9 cellular contexts compared by ENCODE assay signal in the genomic region with DNA sequence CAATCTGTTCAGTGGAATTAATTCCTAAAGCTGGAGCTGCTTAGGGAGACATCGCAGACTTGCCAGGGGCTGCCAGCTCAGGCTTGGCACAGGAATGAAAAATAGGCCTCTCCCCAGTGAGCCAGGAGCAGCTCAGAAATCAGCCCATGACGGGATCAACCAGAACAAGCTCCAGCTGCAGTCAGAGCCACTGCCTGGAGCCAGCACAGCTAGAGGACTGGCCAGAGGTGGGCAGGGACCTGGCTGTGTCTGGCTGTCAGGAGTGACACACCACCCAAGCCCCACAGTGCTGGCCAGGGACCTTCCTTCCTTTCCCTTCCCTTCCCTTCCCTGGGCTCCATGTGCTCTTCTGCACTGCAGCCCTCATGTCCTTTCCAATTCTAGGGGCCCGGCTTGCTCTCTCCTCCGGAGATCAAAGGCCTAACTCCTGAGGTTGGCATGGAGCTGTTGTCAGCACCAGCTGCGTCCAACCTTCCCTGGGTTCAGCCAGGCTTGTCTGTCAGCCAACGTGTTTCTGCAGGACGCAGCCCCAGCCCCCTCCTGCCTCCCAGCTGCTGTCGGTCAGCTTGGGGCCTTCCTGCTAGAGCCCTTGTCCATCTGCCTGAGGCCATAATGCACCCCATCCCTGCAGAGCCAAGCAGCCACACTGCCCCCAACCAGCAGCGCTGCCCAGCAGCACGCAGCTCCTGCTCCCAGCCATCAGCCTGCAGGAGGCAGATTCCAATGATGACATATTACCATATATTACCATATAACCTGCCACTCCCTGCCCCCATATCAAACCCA.
DNase-seq lines count a peak whose midpoint lies in the region; ATAC-seq and TF ChIP-seq lines count a peak whose summit lies in the region.
"Had no signal": no experiment of that assay in that cellular context is flagged by ENCODE, and none has a peak within 500 bp of the region (broad histone marks: within the 10 kb centered on the region; RNA-seq: fewer than 3 reads in every experiment).

No MANE protein-coding gene starts in this region.

- no peak overlapping the region for H2BK120ac ChIP-seq in neuronal stem cell (ENCODE audit: low read depth, low read length)

- TF ChIP-seq CTCF in tibial artery (IDR thresholded peaks at IDR 0.05): no peak

- H3K27ac ChIP-seq in SJCRH30 (0 out of 2 replicates have a peak overlapping the region, but pooled peaks have one; percentile 7), neuronal stem cell (replicated peaks; ENCODE audit: low read length) (no peak overlapping the region), tibial artery (peak overlapping the region; percentile 62 to 82)

- peak overlapping the region; percentile 79 for H2BK5ac ChIP-seq in neuronal stem cell (ENCODE audit: low read length)

- no CpG with 5 or more reads among the region's 10 CpGs for WGBS in neuronal stem cell (ENCODE audit: extremely low coverage in 2 of 2, insufficient read length in 2 of 2, insufficient replicate concordance in 1 of 2), 2 donors

- H2AK5ac ChIP-seq in neuronal stem cell (ENCODE audit: low read depth, low read length): peak overlapping the region; percentile 43

- no peak overlapping the region for H3K4me2 ChIP-seq in neuronal stem cell (ENCODE audit: insufficient read depth, low read length, poor library complexity, severe bottlenecking)

- H2BK15ac ChIP-seq in neuronal stem cell (ENCODE audit: low read length): peak overlapping the region; percentile 50

- H2AFZ ChIP-seq in neuronal stem cell (ENCODE audit: low read length): no peak overlapping the region

- H3K9me3 ChIP-seq in SJCRH30 (replicated peaks) (no peaks in the 10 kb centered on the region), neuronal stem cell (replicated peaks in 1 of 2; ENCODE audit: control insufficient read depth in 2 of 2, insufficient read depth in 1 of 2, low read depth in 1 of 2, low read length in 2 of 2) (peaks cover 5 to 6% of the 10 kb centered on the region in 2 donors), tibial artery (no peaks in the 10 kb centered on the region)
- H3K9me3 ChIP-seq: Peyer's patch had no signal

- ATAC-seq in GM21529 (IDR thresholded peaks at IDR 0.05; ENCODE audit: unreplicated experiment) (no peak), HG02642 (IDR thresholded peaks at IDR 0.05; ENCODE audit: poor library complexity, unreplicated experiment) (no peak), GM19324 (IDR thresholded peaks at IDR 0.05; ENCODE audit: low FRiP score, unreplicated experiment) (no peak)

- H4K8ac ChIP-seq in neuronal stem cell (ENCODE audit: low read depth, low read length): no peak overlapping the region

- intact Hi-C loops in tibial artery (cut with DNase I; ENCODE audit: low total_unique reads): no loop called here

- H4K91ac ChIP-seq in neuronal stem cell (ENCODE audit: low read depth, low read length, poor library complexity): no peak overlapping the region

- H2BK12ac ChIP-seq in neuronal stem cell (ENCODE audit: low read length): no peak overlapping the region

- no peaks in the 10 kb centered on the region for H3K79me1 ChIP-seq in neuronal stem cell (ENCODE audit: low read depth, low read length)

- H3K27me3 ChIP-seq in SJCRH30: no peaks in the 10 kb centered on the region
- no peaks in the 10 kb centered on the region for H3K27me3 ChIP-seq in neuronal stem cell (ENCODE audit: control insufficient read depth in 3 of 3, insufficient read depth in 3 of 3, low read depth in 1 of 3, low read length in 3 of 3)
- H3K27me3 ChIP-seq in tibial artery: no peaks in the 10 kb centered on the region
- H3K27me3 ChIP-seq: Peyer's patch had no signal

- DNase-seq in SJCRH30 (peak; percentile 82 to 83), fibroblast of gingiva (ENCODE audit: low read depth) (peak; percentile 34), neuronal stem cell (ENCODE audit: low spot score) (no peak), tibial artery (peak; percentile 36 to 91)
- DNase-seq: NCI-H2081 treated with DMSO at 0.1 percent for 48 hours had no signal

- peaks cover 14% of the 10 kb centered on the region for H3K4me1 ChIP-seq in SJCRH30
- peaks cover 3 to 7% of the 10 kb centered on the region in 2 donors for H3K4me1 ChIP-seq in neuronal stem cell (ENCODE audit: control insufficient read depth in 2 of 2, insufficient read depth in 1 of 2, low read depth in 1 of 2, low read length in 2 of 2)
- peaks cover 3 to 32% (median 26%) of the 10 kb centered on the region in 4 donors for H3K4me1 ChIP-seq in tibial artery
- H3K4me1 ChIP-seq: Peyer's patch had no signal

- no peak overlapping the region for H3K14ac ChIP-seq in neuronal stem cell (ENCODE audit: low read length)

- H3K36me3 ChIP-seq in SJCRH30: no peaks in the 10 kb centered on the region
- H3K36me3 ChIP-seq in neuronal stem cell (replicated peaks in 1 of 2; ENCODE audit: control insufficient read depth in 2 of 2, insufficient read depth in 2 of 2, low read length in 2 of 2): peaks cover under 1 to 3% of the 10 kb centered on the region in 2 donors
- H3K36me3 ChIP-seq in tibial artery: peaks cover 0 to 4% (median 0%) of the 10 kb centered on the region in 3 donors
- H3K36me3 ChIP-seq: Peyer's patch had no signal

- H3K4ac ChIP-seq in neuronal stem cell (ENCODE audit: low read length): no peak overlapping the region

- H3K4me3 ChIP-seq in SJCRH30 (no peak overlapping the region), neuronal stem cell (ENCODE audit: low read length in 2 of 2) (no peak overlapping the region), tibial artery (no peak overlapping the region)
- H3K4me3 ChIP-seq: Peyer's patch had no signal

- no peak overlapping the region for H3K9ac ChIP-seq in neuronal stem cell (ENCODE audit: low read depth, low read length, poor library complexity)

- peak overlapping the region; percentile 70 for H3K18ac ChIP-seq in neuronal stem cell (ENCODE audit: low read length)

- H3K23ac ChIP-seq in neuronal stem cell (ENCODE audit: low read depth, low read length, poor library complexity): no peak overlapping the region
